Comparison of ENCODE assay signal across 2 cellular contexts in the genomic region with DNA sequence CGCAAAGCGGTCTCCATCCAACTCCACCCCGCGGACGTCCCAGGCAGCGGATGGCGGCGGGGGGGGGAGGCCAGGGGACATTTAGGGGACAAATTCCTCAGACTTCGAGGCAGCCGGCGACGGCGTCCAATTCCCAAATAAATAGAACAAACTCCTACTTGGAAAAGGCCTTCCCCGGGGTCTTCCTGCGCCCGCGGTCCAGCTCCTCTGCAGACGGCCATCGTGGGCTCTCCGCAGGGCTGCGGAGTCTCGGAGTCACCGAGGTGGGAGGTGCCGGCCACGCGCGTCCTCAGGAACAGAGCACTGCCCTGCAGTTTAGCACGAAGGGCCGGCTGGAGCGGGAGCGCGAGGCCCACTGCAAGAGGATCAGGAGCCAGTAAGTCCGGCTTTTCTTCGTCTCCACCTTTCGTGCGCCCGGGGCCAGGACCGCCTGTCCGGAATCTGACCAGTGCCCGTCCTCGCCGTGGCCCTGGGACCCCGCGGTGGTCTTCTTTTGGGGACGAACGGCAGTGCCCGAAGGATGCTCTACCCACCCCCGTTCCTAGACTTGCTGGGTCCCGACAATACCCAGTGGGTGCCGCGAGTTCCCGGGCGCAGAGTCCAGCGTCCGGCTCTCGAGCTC.
TF ChIP-seq lines count a peak whose summit lies in the region.

No MANE protein-coding gene starts in this region.

TF ChIP-seq in GM12878, 131 proteins besides CTCF, POLR2A, EP300 and RAD21:
- TF ChIP-seq CHD4 (IDR thresholded peaks at IDR 0.05) (no peak), KLF5 (IDR thresholded peaks at IDR 0.05; ENCODE audit: partially characterized antibody) (no peak), EGR1 (IDR thresholded peaks at IDR 0.05; ENCODE audit: borderline replicate concordance in 1 of 2, low read depth in 2 of 2, low read length in 2 of 2) (no peak), SUZ12 (IDR thresholded peaks at IDR 0.05; ENCODE audit: unreplicated experiment) (peak; percentile 15)
- TF ChIP-seq, protein P1, sequence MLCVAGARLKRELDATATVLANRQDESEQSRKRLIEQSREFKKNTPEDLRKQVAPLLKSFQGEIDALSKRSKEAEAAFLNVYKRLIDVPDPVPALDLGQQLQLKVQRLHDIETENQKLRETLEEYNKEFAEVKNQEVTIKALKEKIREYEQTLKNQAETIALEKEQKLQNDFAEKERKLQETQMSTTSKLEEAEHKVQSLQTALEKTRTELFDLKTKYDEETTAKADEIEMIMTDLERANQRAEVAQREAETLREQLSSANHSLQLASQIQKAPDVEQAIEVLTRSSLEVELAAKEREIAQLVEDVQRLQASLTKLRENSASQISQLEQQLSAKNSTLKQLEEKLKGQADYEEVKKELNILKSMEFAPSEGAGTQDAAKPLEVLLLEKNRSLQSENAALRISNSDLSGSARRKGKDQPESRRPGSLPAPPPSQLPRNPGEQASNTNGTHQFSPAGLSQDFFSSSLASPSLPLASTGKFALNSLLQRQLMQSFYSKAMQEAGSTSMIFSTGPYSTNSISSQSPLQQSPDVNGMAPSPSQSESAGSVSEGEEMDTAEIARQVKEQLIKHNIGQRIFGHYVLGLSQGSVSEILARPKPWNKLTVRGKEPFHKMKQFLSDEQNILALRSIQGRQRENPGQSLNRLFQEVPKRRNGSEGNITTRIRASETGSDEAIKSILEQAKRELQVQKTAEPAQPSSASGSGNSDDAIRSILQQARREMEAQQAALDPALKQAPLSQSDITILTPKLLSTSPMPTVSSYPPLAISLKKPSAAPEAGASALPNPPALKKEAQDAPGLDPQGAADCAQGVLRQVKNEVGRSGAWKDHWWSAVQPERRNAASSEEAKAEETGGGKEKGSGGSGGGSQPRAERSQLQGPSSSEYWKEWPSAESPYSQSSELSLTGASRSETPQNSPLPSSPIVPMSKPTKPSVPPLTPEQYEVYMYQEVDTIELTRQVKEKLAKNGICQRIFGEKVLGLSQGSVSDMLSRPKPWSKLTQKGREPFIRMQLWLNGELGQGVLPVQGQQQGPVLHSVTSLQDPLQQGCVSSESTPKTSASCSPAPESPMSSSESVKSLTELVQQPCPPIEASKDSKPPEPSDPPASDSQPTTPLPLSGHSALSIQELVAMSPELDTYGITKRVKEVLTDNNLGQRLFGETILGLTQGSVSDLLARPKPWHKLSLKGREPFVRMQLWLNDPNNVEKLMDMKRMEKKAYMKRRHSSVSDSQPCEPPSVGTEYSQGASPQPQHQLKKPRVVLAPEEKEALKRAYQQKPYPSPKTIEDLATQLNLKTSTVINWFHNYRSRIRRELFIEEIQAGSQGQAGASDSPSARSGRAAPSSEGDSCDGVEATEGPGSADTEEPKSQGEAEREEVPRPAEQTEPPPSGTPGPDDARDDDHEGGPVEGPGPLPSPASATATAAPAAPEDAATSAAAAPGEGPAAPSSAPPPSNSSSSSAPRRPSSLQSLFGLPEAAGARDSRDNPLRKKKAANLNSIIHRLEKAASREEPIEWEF (IDR thresholded peaks at IDR 0.05; ENCODE audit: insufficient replicate concordance, low read depth, low read length) = no peak
TF ChIP-seq in GM12878: peak in this region for 1.

TF ChIP-seq in neural cell, 6 proteins besides CTCF, POLR2A, EP300 and RAD21:
- TF ChIP-seq SMC3 (conservative IDR thresholded peaks at IDR 0.05; ENCODE audit: poor library complexity) (no peak), MXI1 (conservative IDR thresholded peaks at IDR 0.05; ENCODE audit: poor library complexity, severe bottlenecking) (no peak), EZH2 (IDR thresholded peaks at IDR 0.05; ENCODE audit: borderline replicate concordance, insufficient read depth, low read length, poor library complexity, severe bottlenecking) (peak; percentile 12), POLR2AphosphoS5 (IDR thresholded peaks at IDR 0.05) (no peak), TAF1 (IDR thresholded peaks at IDR 0.05; ENCODE audit: low read depth) (no peak)
